31 cellular contexts compared by ENCODE assay signal in genomic region chr15:59596640-59597039, GRCh38. TPM values are rescaled to one million over a fixed set of nuclear protein-coding genes. Genes with fewer than 3 reads are reported as not detected.
"Had no signal": no experiment of that assay in that cellular context is flagged by ENCODE, and none has a peak within 500 bp of the region (broad histone marks: within the 10 kb centered on the region; RNA-seq: fewer than 3 reads in every experiment).

No MANE protein-coding gene starts in this region.

- H3K27ac Mint-ChIP-seq: immature natural killer cell; mesothelial cell of epicardium; naive thymus-derived CD4-positive, alpha-beta T cell; natural killer cell treated with Interleukin-12 subunit alpha and Interleukin-12 subunit beta and Interleukin-15 and Interleukin-18, amount 100 ng/mL, for 72 hours; stimulated activated memory B cell treated with anti-CD40 and anti-IgM and Interleukin-4, amounts not matched to agents 10 μg/mL and 1 μg/mL and 100 μg/mL, for 72 hours; stimulated activated naive CD8-positive, alpha-beta T cell treated with anti-CD3 and anti-CD28 coated beads, Interleukin-15, amount 100 ng/mL, for 72 hours had no signal

- H3K4me3 ChIP-seq: left lung, lung, ovary, prostate gland, sigmoid colon, smooth muscle cell, tibial nerve, upper lobe of left lung, vagina had no signal

- H3K4me1 Mint-ChIP-seq: immature natural killer cell; mesothelial cell of epicardium; stimulated activated memory B cell treated with anti-CD40 and anti-IgM and Interleukin-4, amounts not matched to agents 10 μg/mL and 1 μg/mL and 100 μg/mL, for 72 hours had no signal

- H3K27ac ChIP-seq: left lung, prostate gland, sigmoid colon, upper lobe of left lung, vagina had no signal

- H3K4me2 ChIP-seq: smooth muscle cell had no signal

- FAIRE-seq: islet of Langerhans, kidney had no signal

- H3K36me3 ChIP-seq: left lung, ovary, prostate gland, sigmoid colon, tibial nerve, upper lobe of left lung, vagina had no signal

- H3K27me3 ChIP-seq: ovary, sigmoid colon, tibial nerve, upper lobe of left lung, vagina had no signal

- H3K9me3 Mint-ChIP-seq: natural killer cell treated with Interleukin-12 subunit alpha and Interleukin-12 subunit beta and Interleukin-15 and Interleukin-18, amount 100 ng/mL, for 72 hours had no signal

- ATAC-seq: left colon; left lung; naive thymus-derived CD4-positive, alpha-beta T cell; right cardiac atrium; stimulated activated memory B cell treated with anti-CD40 and anti-IgM and Interleukin-4, amounts not matched to agents 10 μg/mL and 1 μg/mL and 100 μg/mL, for 72 hours; stimulated activated naive CD8-positive, alpha-beta T cell treated with anti-CD3 and anti-CD28 coated beads, Interleukin-15, amount 100 ng/mL, for 72 hours had no signal

- DNase-seq: hypothalamus; immature natural killer cell; kidney; left colon; left lung; mesendoderm; naive thymus-derived CD4-positive, alpha-beta T cell; ovary; retina; right cardiac atrium; sigmoid colon; stimulated activated CD4-positive, alpha-beta T cell treated with anti-CD3 and anti-CD28 coated beads, Interleukin-1b, Interleukin-23, amount 100 ng/mL, for 48 hours; stimulated activated CD4-positive, alpha-beta T cell treated with anti-CD3 and anti-CD28 coated beads, Interleukin-2, amount 100 ng/mL, for 48 hours; stimulated activated CD4-positive, alpha-beta T cell treated with anti-CD3 and anti-CD28 coated beads, Interleukin-4, amount 100 ng/mL, for 4 hours; stimulated activated CD8-positive, alpha-beta memory T cell treated with anti-CD3 and anti-CD28 coated beads, Interleukin-4, amount 100 ng/mL, for 48 hours; stimulated activated naive CD4-positive, alpha-beta T cell treated with Interleukin-2 at 50 U/mL for 16 hours; stimulated activated naive CD8-positive, alpha-beta T cell treated with anti-CD3 and anti-CD28 coated beads, Interleukin-15, amount 100 ng/mL, for 72 hours; substantia nigra; upper lobe of left lung had no signal

- H3K4me1 ChIP-seq: left lung, prostate gland, sigmoid colon, tibial nerve, upper lobe of left lung, vagina had no signal

- H3K36me3 Mint-ChIP-seq: mesothelial cell of epicardium; naive thymus-derived CD4-positive, alpha-beta T cell; natural killer cell treated with Interleukin-12 subunit alpha and Interleukin-12 subunit beta and Interleukin-15 and Interleukin-18, amount 100 ng/mL, for 72 hours; stimulated activated memory B cell treated with anti-CD40 and anti-IgM and Interleukin-4, amounts not matched to agents 10 μg/mL and 1 μg/mL and 100 μg/mL, for 72 hours had no signal

- H3K9me3 ChIP-seq: ovary, prostate gland, vagina had no signal

- H3K4me3 Mint-ChIP-seq: immature natural killer cell; mesothelial cell of epicardium; naive thymus-derived CD4-positive, alpha-beta T cell; natural killer cell treated with Interleukin-12 subunit alpha and Interleukin-12 subunit beta and Interleukin-15 and Interleukin-18, amount 100 ng/mL, for 72 hours; stimulated activated memory B cell treated with anti-CD40 and anti-IgM and Interleukin-4, amounts not matched to agents 10 μg/mL and 1 μg/mL and 100 μg/mL, for 72 hours; stimulated activated naive CD8-positive, alpha-beta T cell treated with anti-CD3 and anti-CD28 coated beads, Interleukin-15, amount 100 ng/mL, for 72 hours had no signal

RNA-seq across cellular contexts. Expression of gene GCNT3, which starts 14.9 kb away (rescaled TPM):
- total RNA-seq: mesothelial cell of epicardium; mononuclear cell; naive thymus-derived CD4-positive, alpha-beta T cell; natural killer cell treated with Interleukin-12 subunit alpha and Interleukin-12 subunit beta and Interleukin-15 and Interleukin-18, amount 100 ng/mL, for 72 hours; omental fat pad; smooth muscle cell; tibial nerve; urinary bladder had no signal
- polyA plus RNA-seq: immature natural killer cell; naive thymus-derived CD4-positive, alpha-beta T cell; smooth muscle cell had no signal
